Comparison of ENCODE assay signal across 27 cellular contexts in genomic region chr13:61612192-61612591, GRCh38.
"Had no signal": no experiment of that assay in that cellular context is flagged by ENCODE, and none has a peak within 500 bp of the region (broad histone marks: within the 10 kb centered on the region; RNA-seq: fewer than 3 reads in every experiment).

No MANE protein-coding gene starts in this region.

- ATAC-seq: effector memory CD8-positive, alpha-beta T cell; esophagus mucosa; gastroesophageal sphincter; heart left ventricle; left cardiac atrium; left lung; left ventricle myocardium superior; lower lobe of right lung; mucosa of descending colon had no signal

- H3K4me1 Mint-ChIP-seq: immature natural killer cell, mesothelial cell of epicardium, naive B cell had no signal

- H3K27me3 ChIP-seq: colonic mucosa, esophagus squamous epithelium, gastroesophageal sphincter, heart left ventricle, hepatocyte, left lung had no signal

- H3K4me3 Mint-ChIP-seq: dendritic cell treated with granulocyte-macrophage colony-stimulating factor and Interleukin-4, amounts not matched to agents 40 ng/mL and 50 ng/mL, for 4 days; effector memory CD8-positive, alpha-beta T cell; endodermal cell; immature natural killer cell; mesothelial cell of epicardium; naive B cell had no signal

- H3K4me3 ChIP-seq: colonic mucosa, esophagus squamous epithelium, gastroesophageal sphincter, heart left ventricle, hepatocyte, left lung, lower lobe of right lung, mucosa of descending colon had no signal

- H3K4me1 ChIP-seq: colonic mucosa, esophagus squamous epithelium, gastroesophageal sphincter, heart left ventricle, left lung, lower lobe of right lung had no signal

- H3K27ac ChIP-seq: colonic mucosa, epithelial cell of prostate, esophagus squamous epithelium, gastroesophageal sphincter, heart left ventricle, hepatocyte, left lung, lower lobe of right lung had no signal

- H3K27ac Mint-ChIP-seq: dendritic cell treated with granulocyte-macrophage colony-stimulating factor and Interleukin-4, amounts not matched to agents 40 ng/mL and 50 ng/mL, for 4 days; effector memory CD8-positive, alpha-beta T cell; endodermal cell; immature natural killer cell; mesothelial cell of epicardium; naive B cell had no signal

- H3K27me3 Mint-ChIP-seq: dendritic cell treated with granulocyte-macrophage colony-stimulating factor and Interleukin-4, amounts not matched to agents 40 ng/mL and 50 ng/mL, for 4 days; effector memory CD8-positive, alpha-beta T cell; naive B cell had no signal

- DNase-seq: colonic mucosa; cortex of kidney; effector CD8-positive, alpha-beta T cell; effector memory CD8-positive, alpha-beta T cell; endodermal cell; erythroblast; esophagus squamous epithelium; foreskin fibroblast; foreskin melanocyte; heart left ventricle; hypothalamus; immature natural killer cell; islet precursor cell; left cardiac atrium; left lung; left ventricle myocardium superior; lower lobe of right lung; mesenchymal stem cell; mucosa of descending colon; naive B cell had no signal

- H3K36me3 ChIP-seq: colonic mucosa, esophagus squamous epithelium, gastroesophageal sphincter, heart left ventricle, left lung, lower lobe of right lung had no signal

- H3K9me3 ChIP-seq: colonic mucosa, esophagus squamous epithelium, gastroesophageal sphincter, heart left ventricle, left lung, lower lobe of right lung had no signal

- FAIRE-seq: endometrium had no signal
